ENCODE assay signal across 10 cellular contexts in genomic region chr11:126305699-126306098, GRCh38. TPM values are rescaled to one million over a fixed set of nuclear protein-coding genes. Genes with fewer than 3 reads are reported as not detected.
A peak's percentile ranks its signal among the peaks of the same experiment; 100 is the strongest.
DNase-seq lines count a peak whose midpoint lies in the region; ATAC-seq, FAIRE-seq and TF ChIP-seq lines count a peak whose summit lies in the region.
"Had no signal": no experiment of that assay in that cellular context is flagged by ENCODE, and none has a peak within 500 bp of the region (broad histone marks: within the 10 kb centered on the region; RNA-seq: fewer than 3 reads in every experiment).

No MANE protein-coding gene starts in this region.

- BruUV-seq in Calu3 (replicated peaks; lab: Mats Ljungman, UMichigan), result no TSS peak

- no peak for TF ChIP-seq CTCF in Calu3 (IDR thresholded peaks at IDR 0.05; ENCODE audit: unreplicated experiment)

- peak overlapping the region; percentile 98 for H3K27ac Mint-ChIP-seq in central memory CD8-positive, alpha-beta T cell (ENCODE audit: low read depth)
- no peak overlapping the region for H3K27ac Mint-ChIP-seq in Calu3 (ENCODE audit: unreplicated experiment)

- no peak for TF ChIP-seq POLR2A in GM18505 (IDR thresholded peaks at IDR 0.05; ENCODE audit: borderline replicate concordance, extremely low read depth, insufficient read depth, insufficient read length)

- no peaks in the 10 kb centered on the region for H3K9me3 Mint-ChIP-seq in central memory CD8-positive, alpha-beta T cell
- no peaks in the 10 kb centered on the region for H3K9me3 Mint-ChIP-seq in Calu3 (ENCODE audit: low read depth, unreplicated experiment)

- H3K4me1 Mint-ChIP-seq in central memory CD8-positive, alpha-beta T cell, result peaks cover 41% of the 10 kb centered on the region
- peaks cover 8% of the 10 kb centered on the region for H3K4me1 Mint-ChIP-seq in Calu3 (ENCODE audit: low read depth, unreplicated experiment)

- peaks cover 19% of the 10 kb centered on the region for H3K36me3 Mint-ChIP-seq in central memory CD8-positive, alpha-beta T cell (ENCODE audit: insufficient read depth)
- H3K36me3 Mint-ChIP-seq in Calu3 (ENCODE audit: insufficient read depth, unreplicated experiment), result peaks cover 19% of the 10 kb centered on the region

- peak; percentile 43 for ATAC-seq in GM18505 (IDR thresholded peaks at IDR 0.05; ENCODE audit: unreplicated experiment)
- peak; percentile 55 for ATAC-seq in GM21515 (IDR thresholded peaks at IDR 0.05; ENCODE audit: unreplicated experiment)
- ATAC-seq in HG03457 (IDR thresholded peaks at IDR 0.05; ENCODE audit: unreplicated experiment), result peak; percentile 47
- ATAC-seq in central memory CD8-positive, alpha-beta T cell (replicated peaks; ENCODE audit: extremely low read depth, poor library complexity, severe bottlenecking), result no peak

- no peak for DNase-seq in central memory CD8-positive, alpha-beta T cell (ENCODE audit: low spot score in 2 of 2)
- DNase-seq in T1000 (lab: John Stamatoyannopoulos, UW) (no peak), NCI-H1105 (lab: John Stamatoyannopoulos, UW) (no peak), frontal cortex (ENCODE audit: low spot score in 2 of 2) (no peak), Calu3 (no peak)
- DNase-seq: NCI-H1436 treated with DMSO at 0.1 percent for 48 hours; stimulated activated CD4-positive, alpha-beta T cell treated with anti-CD3 and anti-CD28 coated beads, Interleukin-4, amount 100 ng/mL, for 1 hour had no signal

- H3K27me3 Mint-ChIP-seq in central memory CD8-positive, alpha-beta T cell, result no peaks in the 10 kb centered on the region
- H3K27me3 Mint-ChIP-seq in Calu3 (ENCODE audit: unreplicated experiment), result no peaks in the 10 kb centered on the region

- no peak for FAIRE-seq in frontal cortex (lab: Jason Lieb, UNC)

- intact Hi-C loops in Calu3 (cut with micrococcal nuclease; ENCODE audit: unreplicated experiment), result loop anchor here (10.0 kb wide), 1 partner anchor 299 kb away; no protein-coding TSS in a partner anchor

- CTCF ChIA-PET in Calu3 (lab: Charles Lee), result no interaction called here

- peak overlapping the region; percentile 98 for H3K4me3 Mint-ChIP-seq in central memory CD8-positive, alpha-beta T cell
- H3K4me3 Mint-ChIP-seq in Calu3 (ENCODE audit: low read depth, unreplicated experiment), result no peak overlapping the region

RNA-seq across cellular contexts. Expression of gene DCPS, which starts 1.8 kb away (rescaled TPM):
- 2.9 TPM for total RNA-seq in frontal cortex
- 30.5 and 33.2 TPM in 2 replicates for total RNA-seq in Calu3 (2022)

RNA-seq across cellular contexts. Expression of gene TIRAP, which starts 22.8 kb away (rescaled TPM):
- total RNA-seq in frontal cortex, result 2.0 TPM
- 8.1 and 8.2 TPM in 2 replicates for total RNA-seq in Calu3 (2022)

RNA-seq across cellular contexts. Expression of gene FOXRED1, which starts 36.7 kb away (rescaled TPM):
- total RNA-seq in frontal cortex (18.3 TPM), Calu3 (2022) (34.9 and 40.1 TPM in 2 replicates)

RNA-seq across cellular contexts. Expression of gene SRPRA, which starts 37.0 kb away (rescaled TPM):
- total RNA-seq in frontal cortex (6.9 TPM), Calu3 (2022) (64.6 and 66.4 TPM in 2 replicates)

RNA-seq across cellular contexts. Expression of gene ST3GAL4, which starts 49.8 kb away (rescaled TPM):
- total RNA-seq in frontal cortex (15.9 TPM), Calu3 (2022) (22.1 and 27.9 TPM in 2 replicates)
